Comparison of ENCODE assay signal across 26 cellular contexts in the genomic region with DNA sequence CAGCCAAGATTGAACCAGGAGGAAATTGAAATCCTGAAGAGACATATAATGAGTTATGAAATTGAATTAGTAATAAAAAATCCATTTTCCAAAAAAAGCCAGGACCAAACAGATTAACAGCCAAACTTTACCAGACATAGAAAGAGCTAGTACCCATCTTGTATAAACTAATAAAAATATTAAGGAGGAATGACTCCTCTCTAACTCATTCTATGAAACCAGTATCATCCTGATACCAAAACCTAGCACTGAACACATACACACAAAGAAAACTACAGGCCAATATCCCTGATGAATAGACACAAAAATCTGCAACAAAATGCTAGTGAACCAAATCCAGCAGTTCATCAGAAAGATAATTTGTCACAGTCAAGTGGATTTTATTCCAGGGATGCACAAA.
"Had no signal": no experiment of that assay in that cellular context is flagged by ENCODE, and none has a peak within 500 bp of the region (broad histone marks: within the 10 kb centered on the region; RNA-seq: fewer than 3 reads in every experiment).

No MANE protein-coding gene starts in this region.

- H3K4me3 ChIP-seq: stomach, suprapubic skin, testis, thoracic aorta, thyroid gland, tibial artery, tibial nerve, transverse colon, upper lobe of left lung, upper lobe of right lung, uterus, vagina had no signal

- H3K4me1 ChIP-seq: stomach, suprapubic skin, testis, thyroid gland, tibial artery, tibial nerve, transverse colon, upper lobe of left lung, upper lobe of right lung, uterus, vagina had no signal

- H3K27me3 ChIP-seq: stomach, suprapubic skin, testis, thyroid gland, tibial artery, tibial nerve, transverse colon, upper lobe of left lung, upper lobe of right lung, uterus, vagina had no signal

- H3K9me3 ChIP-seq: suprapubic skin, testis, thoracic aorta, thyroid gland, tibial artery, transverse colon, upper lobe of left lung, upper lobe of right lung, uterus, vagina had no signal

- ATAC-seq: stimulated activated effector memory CD8-positive, alpha-beta T cell treated with anti-CD3 and anti-CD28 coated beads, Interleukin-12 subunit alpha, Interleukin-12 subunit beta, amount 100 ng/mL, for 72 hours; stimulated activated memory B cell treated with anti-CD40 and anti-IgM and Interleukin-4, amounts not matched to agents 10 μg/mL and 1 μg/mL and 100 μg/mL, for 72 hours; stimulated activated naive B cell treated with anti-CD40 and anti-IgM and Interleukin-4, amounts not matched to agents 10 μg/mL and 1 μg/mL and 100 μg/mL, for 72 hours; stimulated activated naive CD8-positive, alpha-beta T cell treated with anti-CD3 and anti-CD28 coated beads, Interleukin-15, amount 100 ng/mL, for 72 hours; stimulated activated naive CD8-positive, alpha-beta T cell treated with anti-CD3 and anti-CD28 coated beads, Interleukin-15, Interleukin-2, amounts not matched to agents 100 U/mL and 50 U/mL, for 24 hours; upper lobe of right lung had no signal

- H3K36me3 ChIP-seq: stomach, suprapubic skin, thoracic aorta, thyroid gland, tibial artery, tibial nerve, transverse colon, upper lobe of left lung, upper lobe of right lung, uterus, vagina had no signal

- DNase-seq: stimulated activated CD4-positive, alpha-beta T cell treated with anti-CD3 and anti-CD28 coated beads, Interleukin-2, amount 100 ng/mL, for 48 hours; stimulated activated CD4-positive, alpha-beta T cell treated with anti-CD3 and anti-CD28 coated beads, Interleukin-4, amount 100 ng/mL, for 1 hour; stimulated activated CD4-positive, alpha-beta T cell treated with anti-CD3 and anti-CD28 coated beads, Interleukin-4, amount 100 ng/mL, for 24 hours; stimulated activated CD4-positive, alpha-beta T cell treated with anti-CD3 and anti-CD28 coated beads, Interleukin-4, amount 100 ng/mL, for 4 hours; stimulated activated CD8-positive, alpha-beta memory T cell treated with anti-CD3 and anti-CD28 coated beads, Interleukin-4, amount 100 ng/mL, for 48 hours; stimulated activated naive B cell treated with anti-CD40 and anti-IgM and Interleukin-4, amounts not matched to agents 10 μg/mL and 1 μg/mL and 100 μg/mL, for 72 hours; stimulated activated naive CD4-positive, alpha-beta T cell; stimulated activated naive CD4-positive, alpha-beta T cell treated with Interleukin-2 at 50 U/mL for 16 hours; stimulated activated naive CD8-positive, alpha-beta T cell treated with anti-CD3 and anti-CD28 coated beads, Interleukin-15, amount 100 ng/mL, for 72 hours; stimulated activated naive CD8-positive, alpha-beta T cell treated with anti-CD3 and anti-CD28 coated beads, Interleukin-15, Interleukin-2, amounts not matched to agents 100 U/mL and 50 U/mL, for 24 hours; stomach; substantia nigra; testis; thyroid gland; tibial artery; transverse colon; trophoblast cell; upper lobe of left lung; upper lobe of right lung; uterus had no signal

- H3K27ac ChIP-seq: stomach, suprapubic skin, testis, thoracic aorta, thyroid gland, tibial artery, tibial nerve, transverse colon, upper lobe of left lung, upper lobe of right lung, uterus, vagina had no signal
